ENCODE assay signal across 23 cellular contexts in the genomic region with DNA sequence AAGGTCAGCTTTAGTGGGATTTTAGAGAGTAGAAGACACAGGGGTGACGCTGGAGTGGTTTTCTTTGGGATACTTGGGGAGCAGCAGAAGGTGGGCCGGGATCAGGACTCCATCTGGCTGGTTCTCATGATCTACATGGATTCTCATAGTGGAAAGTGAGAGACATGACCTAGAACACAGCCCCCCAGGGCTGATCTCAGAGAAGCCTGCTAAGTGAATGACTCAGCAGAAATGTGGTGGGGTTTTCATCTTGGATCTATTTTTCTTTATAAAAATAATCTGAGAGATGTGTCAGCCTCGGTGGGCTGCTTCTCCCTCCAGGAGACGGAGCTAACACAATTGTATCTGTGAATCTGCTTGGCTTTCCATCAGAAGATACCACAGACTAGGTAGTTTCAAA.
DNase-seq lines count a peak whose midpoint lies in the region; ATAC-seq and TF ChIP-seq lines count a peak whose summit lies in the region.
"Had no signal": no experiment of that assay in that cellular context is flagged by ENCODE, and none has a peak within 500 bp of the region (broad histone marks: within the 10 kb centered on the region; RNA-seq: fewer than 3 reads in every experiment).

No MANE protein-coding gene starts in this region.

- no peak overlapping the region for H3K56ac ChIP-seq in IMR-90 (ENCODE audit: extremely low read depth, insufficient read depth, low read length)

- H3K14ac ChIP-seq in IMR-90 (replicated peaks; ENCODE audit: low read depth, low read length) = no peak overlapping the region

- no peak for ATAC-seq in activated CD4-positive, alpha-beta T cell treated with anti-CD3 and anti-CD28 coated beads for 36 hours
- no peak for ATAC-seq in activated naive CD4-positive, alpha-beta T cell treated with anti-CD3 and anti-CD28 coated beads, Interleukin-2, amount 50 U/mL, for 72 hours
- ATAC-seq in IMR-90 (ENCODE audit: low read depth) = no peak
- ATAC-seq: GM12878 had no signal

- no peak overlapping the region for H4K8ac ChIP-seq in IMR-90 (ENCODE audit: low read depth in 2 of 2, low read length in 2 of 2)

- CTCF ChIA-PET in activated CD4-positive, alpha-beta T cell treated with anti-CD3 and anti-CD28 coated beads for 36 hours (lab: Charles Lee) = interaction anchor here (0.9 to 6.2 kb wide), 4 partner anchors 28 to 68 kb away, joined by 3 to 47 read pairs (median 4); no protein-coding TSS in a partner anchor
- CTCF ChIA-PET in IMR-90 (lab: Yijun Ruan, JAX) = no interaction called here

- H3K4me2 ChIP-seq in IMR-90 (ENCODE audit: low read depth, low read length) = no peak overlapping the region
- H3K4me2 ChIP-seq: PC-9 had no signal

- no peak overlapping the region for H3K18ac ChIP-seq in IMR-90 (ENCODE audit: low read depth, low read length)

- intact Hi-C loops in activated CD4-positive, alpha-beta T cell treated with anti-CD3 and anti-CD28 coated beads for 36 hours (cut with DNase I, micrococcal nuclease) = loop anchor here (1.0 to 5.0 kb wide), 4 partner anchors 11 to 62 kb away; no protein-coding TSS in a partner anchor
- intact Hi-C loops in IMR-90 (cut with micrococcal nuclease) = no loop called here
- intact Hi-C loops in esophagus muscularis mucosa (cut with DNase I) = no loop called here

- no peaks in the 10 kb centered on the region for H4K20me1 ChIP-seq in IMR-90 (ENCODE audit: insufficient read depth, low read length)
- H4K20me1 ChIP-seq: BLaER1 treated with 17β-estradiol and CSF1 and Interleukin-3, amounts not matched to agents 10 nM and 100 nM had no signal

- no peak for TF ChIP-seq RAD21 in IMR-90 (IDR thresholded peaks at IDR 0.05; ENCODE audit: low read length)

- no peaks in the 10 kb centered on the region for H3K4me1 ChIP-seq in IMR-90 (ENCODE audit: control insufficient read depth, insufficient read depth, low read length)
- H3K4me1 ChIP-seq in esophagus muscularis mucosa = no peaks in the 10 kb centered on the region
- H3K4me1 ChIP-seq: Caco-2 had no signal

- H2BK5ac ChIP-seq in IMR-90 (ENCODE audit: low read depth, low read length, poor library complexity, severe bottlenecking) = no peak overlapping the region

- no peak overlapping the region for H2BK15ac ChIP-seq in IMR-90 (ENCODE audit: low read depth, low read length)

- H3K27ac ChIP-seq in IMR-90 (ENCODE audit: insufficient read depth, low read length) = no peak overlapping the region
- no peak overlapping the region for H3K27ac ChIP-seq in esophagus muscularis mucosa (replicated peaks in 1 of 4)
- H3K27ac ChIP-seq: 22Rv1, PC-9 had no signal

- TF ChIP-seq EP300 in esophagus muscularis mucosa (IDR thresholded peaks at IDR 0.05) = no peak

- no peaks in the 10 kb centered on the region for H3K36me3 ChIP-seq in IMR-90 (ENCODE audit: control insufficient read depth, insufficient read depth, low read length)
- H3K36me3 ChIP-seq in esophagus muscularis mucosa = no peaks in the 10 kb centered on the region
- H3K36me3 ChIP-seq: BLaER1 treated with 17β-estradiol and CSF1 and Interleukin-3, amounts not matched to agents 10 nM and 100 nM had no signal

- peaks cover 13% of the 10 kb centered on the region; the same call in 1 of the 2 replicates for H3K9me3 ChIP-seq in IMR-90 (ENCODE audit: control insufficient read depth, insufficient read depth, low read length)
- no peaks in the 10 kb centered on the region for H3K9me3 ChIP-seq in esophagus muscularis mucosa
- H3K9me3 ChIP-seq: BLaER1 treated with 17β-estradiol and CSF1 and Interleukin-3, amounts not matched to agents 10 nM and 100 nM; Caco-2 had no signal

- no CpG with 5 or more reads among the region's 4 CpGs for WGBS in IMR-90 (ENCODE audit: extremely low coverage in 2 of 2, insufficient read length in 1 of 2), 2 experiments
- WGBS in esophagus muscularis mucosa = 62% methylated on average over 4 of the region's 4 CpGs

- dilution Hi-C loops in IMR-90 (cut with HindIII; ENCODE audit: low sequenced_read_pairs, unreplicated experiment) = no loop called here

- POLR2A ChIA-PET in activated CD4-positive, alpha-beta T cell treated with anti-CD3 and anti-CD28 coated beads for 36 hours (lab: Charles Lee) = no interaction called here
- POLR2A ChIA-PET in IMR-90 (lab: Charles Lee; ENCODE audit: unreplicated experiment) = no interaction called here

- peaks cover 87% of the 10 kb centered on the region for H3K4me1 Mint-ChIP-seq in activated CD4-positive, alpha-beta T cell treated with anti-CD3 and anti-CD28 coated beads for 36 hours
- H3K4me1 Mint-ChIP-seq: H9 had no signal

- no peak overlapping the region for H3K23ac ChIP-seq in IMR-90 (ENCODE audit: low read depth, low read length)

- H3K4me3 Mint-ChIP-seq in activated CD4-positive, alpha-beta T cell treated with anti-CD3 and anti-CD28 coated beads for 36 hours = peak overlapping the region; percentile 67
- H3K4me3 Mint-ChIP-seq: CD4-positive, alpha-beta memory T cell; H9; HFFc6 had no signal

- no peaks in the 10 kb centered on the region for H3K27me3 Mint-ChIP-seq in activated CD4-positive, alpha-beta T cell treated with anti-CD3 and anti-CD28 coated beads for 36 hours

- no peaks in the 10 kb centered on the region for H3K79me1 ChIP-seq in IMR-90 (ENCODE audit: low read depth in 1 of 2, low read length in 2 of 2)

- H3K4me3 ChIP-seq in IMR-90 (ENCODE audit: insufficient read depth, low read depth, low read length) = no peak overlapping the region
- H3K4me3 ChIP-seq in esophagus muscularis mucosa = no peak overlapping the region
- H3K4me3 ChIP-seq: BLaER1 treated with 17β-estradiol and CSF1 and Interleukin-3, amounts not matched to agents 10 nM and 100 nM; GM12878; PC-9 had no signal

- no peak overlapping the region for H2AK9ac ChIP-seq in IMR-90 (replicated peaks; ENCODE audit: low read depth, low read length, poor library complexity)

- no peak overlapping the region for H2BK120ac ChIP-seq in IMR-90 (ENCODE audit: low read depth, low read length)

- H3K4ac ChIP-seq in IMR-90 (ENCODE audit: low read depth, low read length) = no peak overlapping the region

- H3K27ac Mint-ChIP-seq in activated CD4-positive, alpha-beta T cell treated with anti-CD3 and anti-CD28 coated beads for 36 hours = peak overlapping the region; percentile 98
- peak overlapping the region; percentile 94 to 96 for H3K27ac Mint-ChIP-seq in activated naive CD4-positive, alpha-beta T cell treated with anti-CD3 and anti-CD28 coated beads, Interleukin-2, amount 50 U/mL, for 72 hours
- H3K27ac Mint-ChIP-seq: H9, HFFc6 had no signal

- H3K27me3 ChIP-seq in IMR-90 (ENCODE audit: control insufficient read depth, insufficient read depth, low read length) (no peaks in the 10 kb centered on the region), esophagus muscularis mucosa (peaks cover 0 to 31% (median 0%) of the 10 kb centered on the region in 4 donors)
- H3K27me3 ChIP-seq: BLaER1 treated with 17β-estradiol and CSF1 and Interleukin-3, amounts not matched to agents 10 nM and 100 nM had no signal

- H2AK5ac ChIP-seq in IMR-90 (ENCODE audit: low read depth, low read length) = no peak overlapping the region

- TF ChIP-seq CTCF in IMR-90 (conservative IDR thresholded peaks at IDR 0.05; ENCODE audit: low read depth, low read length) (no peak), esophagus muscularis mucosa (IDR thresholded peaks at IDR 0.05) (no peak)

- no peaks in the 10 kb centered on the region for H3K9me1 ChIP-seq in IMR-90 (ENCODE audit: insufficient read depth, low read length)

- H3K9ac ChIP-seq in IMR-90 (ENCODE audit: low read depth, low read length) = no peak overlapping the region
- H3K9ac ChIP-seq: BLaER1 treated with 17β-estradiol and CSF1 and Interleukin-3, amounts not matched to agents 10 nM and 100 nM had no signal

- no TSS peak for BruUV-seq in IMR-90 (replicated peaks; lab: Mats Ljungman, UMichigan)

- H2AFZ ChIP-seq in IMR-90 (replicated peaks; ENCODE audit: low read length, poor library complexity) = no peak overlapping the region
- H2AFZ ChIP-seq: PC-9 had no signal

- TF ChIP-seq POLR2A in IMR-90 (IDR thresholded peaks at IDR 0.05; ENCODE audit: low read depth, low read length) (no peak), esophagus muscularis mucosa (IDR thresholded peaks at IDR 0.05; ENCODE audit: low read depth) (no peak)

- DNase-seq in activated CD4-positive, alpha-beta T cell treated with anti-CD3 and anti-CD28 coated beads for 36 hours = no peak
- DNase-seq in activated CD4-positive, alpha-beta T cell treated with anti-CD3 and anti-CD28 coated beads, Interleukin-2, amount 50 U/mL, for 48 hours = no peak
- no peak for DNase-seq in activated naive CD4-positive, alpha-beta T cell treated with anti-CD3 and anti-CD28 coated beads, Interleukin-2, amount 50 U/mL, for 72 hours (ENCODE audit: low spot score in 2 of 2)
- DNase-seq in activated naive CD4-positive, alpha-beta T cell (lab: John Stamatoyannopoulos, UW) = no peak
- DNase-seq in IMR-90 (no peak), esophagus muscularis mucosa (ENCODE audit: extremely low spot score) (peak; percentile 83), NCI-H774 (lab: John Stamatoyannopoulos, UW) (no peak)
- DNase-seq in effector CD8-positive, alpha-beta T cell (lab: John Stamatoyannopoulos, UW) = no peak
- DNase-seq: Caco-2, DMS 273 treated with DMSO at 0.1 percent for 48 hours, DMS79 treated with DMSO at 0.1 percent for 48 hours, H9, HFFc6, KG1, NCI-H1436 treated with DMSO at 0.1 percent for 48 hours, NCI-H1930, NCI-H510A, PC-9, RPMI8226 had no signal

- peaks cover 48% of the 10 kb centered on the region for H3K36me3 Mint-ChIP-seq in activated CD4-positive, alpha-beta T cell treated with anti-CD3 and anti-CD28 coated beads for 36 hours (ENCODE audit: low read depth)
- peaks cover 0 to 55% of the 10 kb centered on the region in 2 donors for H3K36me3 Mint-ChIP-seq in activated naive CD4-positive, alpha-beta T cell treated with anti-CD3 and anti-CD28 coated beads, Interleukin-2, amount 50 U/mL, for 72 hours
- H3K36me3 Mint-ChIP-seq: CD4-positive, alpha-beta memory T cell had no signal

- in situ Hi-C loops in IMR-90 (cut with MboI; ENCODE audit: low sequenced_read_pairs) = no loop called here

- H2BK20ac ChIP-seq in IMR-90 (ENCODE audit: low read depth, low read length) = no peak overlapping the region

- H4K5ac ChIP-seq in IMR-90 (ENCODE audit: low read depth, low read length) = no peak overlapping the region

- H4K91ac ChIP-seq in IMR-90 (ENCODE audit: insufficient read depth, low read depth, low read length) = no peak overlapping the region

- peaks cover 1% of the 10 kb centered on the region for H3K9me3 Mint-ChIP-seq in activated CD4-positive, alpha-beta T cell treated with anti-CD3 and anti-CD28 coated beads for 36 hours (ENCODE audit: low read depth)
- H3K9me3 Mint-ChIP-seq in activated naive CD4-positive, alpha-beta T cell treated with anti-CD3 and anti-CD28 coated beads, Interleukin-2, amount 50 U/mL, for 72 hours = peaks cover 0 to 4% of the 10 kb centered on the region in 2 donors
- H3K9me3 Mint-ChIP-seq: CD4-positive, alpha-beta memory T cell had no signal

TF ChIP-seq in IMR-90, 13 proteins besides CTCF, POLR2A, EP300 and RAD21:
- TF ChIP-seq MAZ (IDR thresholded peaks at IDR 0.05; ENCODE audit: borderline replicate concordance, low read depth, low read length) (no peak), NFE2L2 (IDR thresholded peaks at IDR 0.05; ENCODE audit: low read depth, low read length) (peak; percentile 68), RFX5 (IDR thresholded peaks at IDR 0.05; ENCODE audit: low read depth, low read length) (no peak)

Comparison
In these comparisons a context has a peak if more than half of its experiments do, and no peak if none do; other contexts are left out.
1. intact Hi-C loops: an anchor here in activated CD4-positive, alpha-beta T cell treated with anti-CD3 and anti-CD28 coated beads for 36 hours (1.0 to 5.0 kb wide); none called in IMR-90 and esophagus muscularis mucosa.